In genomic region chr16:2712063-2712441, GRCh38 we compare ENCODE assay signal across 16 cellular contexts. TPM values are rescaled to one million over a fixed set of nuclear protein-coding genes. Genes with fewer than 3 reads are reported as not detected.
DNase-seq lines count a peak whose midpoint lies in the region; ATAC-seq, FAIRE-seq and TF ChIP-seq lines count a peak whose summit lies in the region.
"Had no signal": no experiment of that assay in that cellular context is flagged by ENCODE, and none has a peak within 500 bp of the region (broad histone marks: within the 10 kb centered on the region; RNA-seq: fewer than 3 reads in every experiment).

No MANE protein-coding gene starts in this region.

- H3K36me3 ChIP-seq in GM06990 (ENCODE audit: control insufficient read depth, insufficient read depth, low read length) = peaks cover 7% of the 10 kb centered on the region
- peaks cover 7% of the 10 kb centered on the region for H3K36me3 ChIP-seq in astrocyte (ENCODE audit: insufficient read depth, low read length)
- H3K36me3 ChIP-seq in mucosa of descending colon (ENCODE audit: low read depth) = no peaks in the 10 kb centered on the region

- H3K36me3 Mint-ChIP-seq in astrocyte (ENCODE audit: low read depth, unreplicated experiment) (peaks cover 1% of the 10 kb centered on the region), T-helper 17 cell (ENCODE audit: low read depth) (no peaks in the 10 kb centered on the region)
- peaks cover 28% of the 10 kb centered on the region for H3K36me3 Mint-ChIP-seq in stimulated activated effector memory CD8-positive, alpha-beta T cell treated with anti-CD3 and anti-CD28 coated beads, Interleukin-12 subunit alpha, Interleukin-12 subunit beta, amount 100 ng/mL, for 72 hours
- H3K36me3 Mint-ChIP-seq: IgD-negative memory B cell had no signal

- no peak for FAIRE-seq in astrocyte (lab: Jason Lieb, UNC)
- FAIRE-seq: A549, GM12891 had no signal

- no peak overlapping the region for H2AFZ ChIP-seq in astrocyte (ENCODE audit: low read depth, low read length)

- H3K9me3 Mint-ChIP-seq in astrocyte (ENCODE audit: unreplicated experiment) = no peaks in the 10 kb centered on the region
- H3K9me3 Mint-ChIP-seq in stimulated activated effector memory CD8-positive, alpha-beta T cell treated with anti-CD3 and anti-CD28 coated beads, Interleukin-12 subunit alpha, Interleukin-12 subunit beta, amount 100 ng/mL, for 72 hours = no peaks in the 10 kb centered on the region
- H3K9me3 Mint-ChIP-seq: H9, IgD-negative memory B cell had no signal

- H3K27me3 Mint-ChIP-seq in astrocyte (ENCODE audit: low read depth, unreplicated experiment) (peaks cover 1% of the 10 kb centered on the region), T-helper 17 cell (no peaks in the 10 kb centered on the region)

- intact Hi-C loops in mucosa of descending colon (cut with DNase I, micrococcal nuclease) = no loop called here

- H3K4me3 ChIP-seq in GM06990 (replicated peaks; ENCODE audit: low read depth, low read length) (no peak overlapping the region), astrocyte (ENCODE audit: insufficient read depth, low read depth, low read length) (no peak overlapping the region), mucosa of descending colon (no peak overlapping the region)
- H3K4me3 ChIP-seq: A549 had no signal

- H3K4me3 Mint-ChIP-seq in astrocyte (ENCODE audit: unreplicated experiment) (peak overlapping the region; percentile 8), T-helper 17 cell (no peak overlapping the region)
- H3K4me3 Mint-ChIP-seq in stimulated activated effector memory CD8-positive, alpha-beta T cell treated with anti-CD3 and anti-CD28 coated beads, Interleukin-12 subunit alpha, Interleukin-12 subunit beta, amount 100 ng/mL, for 72 hours = no peak overlapping the region
- H3K4me3 Mint-ChIP-seq: CD4-positive, CD25-positive, alpha-beta regulatory T cell; H9; IgD-negative memory B cell had no signal

- no peak overlapping the region for H3K4me2 ChIP-seq in astrocyte (ENCODE audit: low read length)
- H3K4me2 ChIP-seq: A549 had no signal

- DNase-seq in GM06990 (ENCODE audit: extremely low read depth, insufficient read length) = peak; percentile 9
- no peak for DNase-seq in astrocyte (ENCODE audit: low read depth)
- peak in 1 of 3 donors; percentile 26 for DNase-seq in mucosa of descending colon
- DNase-seq in stimulated activated effector memory CD8-positive, alpha-beta T cell treated with anti-CD3 and anti-CD28 coated beads, Interleukin-12 subunit alpha, Interleukin-12 subunit beta, amount 100 ng/mL, for 72 hours (ENCODE audit: low spot score in 2 of 2) = no peak
- no peak for DNase-seq in NCI-H187 (lab: John Stamatoyannopoulos, UW)
- no peak for DNase-seq in midbrain (lab: John Stamatoyannopoulos, UW)
- no peak for DNase-seq in T-helper 17 cell
- DNase-seq: CD4-positive, CD25-positive, alpha-beta regulatory T cell; DMS 273 treated with DMSO at 0.1 percent for 48 hours; GOT3; H9 had no signal

- peaks cover 35% of the 10 kb centered on the region for H4K20me1 ChIP-seq in astrocyte (ENCODE audit: insufficient read depth, low read length)

- H3K79me2 ChIP-seq in astrocyte (ENCODE audit: insufficient read depth, low read length) = no peaks in the 10 kb centered on the region

- ATAC-seq in mucosa of descending colon (peak; percentile 3), T-helper 17 cell (no peak)
- ATAC-seq in stimulated activated effector memory CD8-positive, alpha-beta T cell treated with anti-CD3 and anti-CD28 coated beads, Interleukin-12 subunit alpha, Interleukin-12 subunit beta, amount 100 ng/mL, for 72 hours = no peak

- no peaks in the 10 kb centered on the region for H3K4me1 Mint-ChIP-seq in astrocyte (ENCODE audit: low read depth, unreplicated experiment)
- peaks cover 18% of the 10 kb centered on the region for H3K4me1 Mint-ChIP-seq in stimulated activated effector memory CD8-positive, alpha-beta T cell treated with anti-CD3 and anti-CD28 coated beads, Interleukin-12 subunit alpha, Interleukin-12 subunit beta, amount 100 ng/mL, for 72 hours
- peaks cover 6% of the 10 kb centered on the region for H3K4me1 Mint-ChIP-seq in T-helper 17 cell

- no peaks in the 10 kb centered on the region for H3K9me3 ChIP-seq in astrocyte (ENCODE audit: insufficient read depth, low read depth, low read length)
- no peaks in the 10 kb centered on the region for H3K9me3 ChIP-seq in mucosa of descending colon
- no peaks in the 10 kb centered on the region for H3K9me3 ChIP-seq in T-helper 17 cell (ENCODE audit: control insufficient read depth, low read length, poor library complexity, severe bottlenecking)
- H3K9me3 ChIP-seq: A549, BE2C had no signal

- TF ChIP-seq CTCF in GM06990 (IDR thresholded peaks at IDR 0.05; ENCODE audit: insufficient read depth, low read length, poor library complexity, severe bottlenecking) (no peak), astrocyte (IDR thresholded peaks at IDR 0.05; ENCODE audit: insufficient read depth, low read depth, low read length) (no peak), mucosa of descending colon (IDR thresholded peaks at IDR 0.05) (no peak)

- H3K27ac Mint-ChIP-seq in astrocyte (ENCODE audit: unreplicated experiment) (no peak overlapping the region), T-helper 17 cell (no peak overlapping the region)
- peak overlapping the region; percentile 32 for H3K27ac Mint-ChIP-seq in stimulated activated effector memory CD8-positive, alpha-beta T cell treated with anti-CD3 and anti-CD28 coated beads, Interleukin-12 subunit alpha, Interleukin-12 subunit beta, amount 100 ng/mL, for 72 hours
- H3K27ac Mint-ChIP-seq: IgD-negative memory B cell had no signal

- H3K27me3 ChIP-seq in GM06990 (replicated peaks; ENCODE audit: control insufficient read depth, insufficient read depth, low read length) = no peaks in the 10 kb centered on the region; the same call in 1 of the 2 replicates
- no peaks in the 10 kb centered on the region for H3K27me3 ChIP-seq in astrocyte (ENCODE audit: insufficient read depth, low read length)
- H3K27me3 ChIP-seq: BE2C had no signal

- no peak overlapping the region for H3K9ac ChIP-seq in astrocyte (ENCODE audit: low read length)

- H3K27ac ChIP-seq in astrocyte (ENCODE audit: low read depth, low read length) = no peak overlapping the region
- H3K27ac ChIP-seq: A549 had no signal

- H3K4me1 ChIP-seq in astrocyte (ENCODE audit: insufficient read depth, low read length) (no peaks in the 10 kb centered on the region), mucosa of descending colon (ENCODE audit: low read depth) (peaks cover 4% of the 10 kb centered on the region)
- H3K4me1 ChIP-seq: A549, BE2C had no signal

RNA-seq across cellular contexts. Expression of gene PRSS27, which starts 8.0 kb away (rescaled TPM):
- total RNA-seq in astrocyte (2.3 and 3.0 TPM in 2 replicates), mucosa of descending colon (1 to 10 TPM; 1.1 to 2.2 (median 1.4) TPM), T-helper 17 cell (1 to 10 TPM in 1 of 2 donors, under 1 TPM in 1; 0.83 to 1.4 TPM)
- total RNA-seq: Daoy had no signal

RNA-seq across cellular contexts. Expression of gene KCTD5, which starts 29.7 kb away (rescaled TPM):
- total RNA-seq in astrocyte (53.0 and 55.4 TPM in 2 replicates), mucosa of descending colon (10 to 100 TPM; 28.2 to 80.7 (median 48.5) TPM), T-helper 17 cell (10 to 100 TPM; 19.6 to 21.9 TPM)

RNA-seq across cellular contexts. Expression of gene SRRM2, which starts 40.4 kb away (rescaled TPM):
- total RNA-seq in astrocyte (387 and 409 TPM in 2 replicates), mucosa of descending colon (100 to 1,000 TPM; 538 to 819 (median 692) TPM), T-helper 17 cell (1,000 to 10,000 TPM; 1,185 to 1,285 TPM)
